ENCODE assay signal across 32 cellular contexts in the genomic region with DNA sequence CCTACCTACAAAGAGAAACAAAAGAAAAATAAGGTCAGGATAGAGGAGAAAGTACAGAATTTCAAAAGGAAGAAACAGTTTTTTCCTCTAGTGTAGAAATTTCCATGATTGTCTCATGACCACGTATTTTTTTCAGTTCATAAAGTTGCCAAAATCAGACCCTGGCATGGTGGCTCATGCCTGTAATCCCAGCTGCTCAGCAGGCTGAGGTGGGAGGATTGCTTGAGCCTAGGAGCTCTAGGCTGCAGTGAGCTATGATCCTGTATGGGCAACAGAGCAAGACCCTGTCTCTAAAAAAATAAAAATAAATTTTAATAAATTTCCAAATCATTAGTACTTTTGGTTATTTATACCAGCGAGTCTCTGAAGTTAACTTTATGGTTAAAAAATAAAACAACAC.
"Had no signal": no experiment of that assay in that cellular context is flagged by ENCODE, and none has a peak within 500 bp of the region (broad histone marks: within the 10 kb centered on the region; RNA-seq: fewer than 3 reads in every experiment).

No MANE protein-coding gene starts in this region.

- H3K27ac ChIP-seq: adrenal gland, body of pancreas, esophagus muscularis mucosa had no signal

- H3K27me3 Mint-ChIP-seq: activated CD4-positive, alpha-beta memory T cell treated with anti-CD3 and anti-CD28 coated beads for 36 hours; activated CD4-positive, alpha-beta T cell treated with anti-CD3 and anti-CD28 coated beads for 36 hours; activated CD4-positive, alpha-beta T cell treated with anti-CD3 and anti-CD28 coated beads, Interleukin-2, amount 10 ng/mL, durations not matched to agents 24 days and 14 days; activated CD8-positive, alpha-beta memory T cell treated with anti-CD3 and anti-CD28 coated beads, Interleukin-2, amount 10 ng/mL, durations not matched to agents 7 days and 5 days; activated naive CD4-positive, alpha-beta T cell treated with anti-CD3 and anti-CD28 coated beads, Interleukin-2, amount 50 U/mL, for 24 hours; activated naive CD8-positive, alpha-beta T cell treated with anti-CD3 and anti-CD28 coated beads for 36 hours; activated naive CD8-positive, alpha-beta T cell treated with anti-CD3 and anti-CD28 coated beads, Interleukin-2, amount 50 U/mL, for 24 hours; effector memory CD8-positive, alpha-beta T cell had no signal

- H3K4me3 ChIP-seq: adrenal gland, body of pancreas, esophagus muscularis mucosa had no signal

- H3K4me1 Mint-ChIP-seq: activated CD4-positive, alpha-beta T cell treated with anti-CD3 and anti-CD28 coated beads for 36 hours; activated CD4-positive, alpha-beta T cell treated with anti-CD3 and anti-CD28 coated beads, Interleukin-2, amount 10 ng/mL, durations not matched to agents 24 days and 14 days; activated CD8-positive, alpha-beta memory T cell treated with anti-CD3 and anti-CD28 coated beads, Interleukin-2, amount 10 ng/mL, durations not matched to agents 7 days and 5 days; activated naive CD4-positive, alpha-beta T cell treated with anti-CD3 and anti-CD28 coated beads, Interleukin-2, amount 50 U/mL, for 24 hours; activated naive CD8-positive, alpha-beta T cell treated with anti-CD3 and anti-CD28 coated beads for 36 hours; activated naive CD8-positive, alpha-beta T cell treated with anti-CD3 and anti-CD28 coated beads, Interleukin-2, amount 50 U/mL, for 24 hours had no signal

- H3K9me3 ChIP-seq: adrenal gland, body of pancreas, esophagus muscularis mucosa had no signal

- H3K4me3 Mint-ChIP-seq: activated CD4-positive, alpha-beta memory T cell treated with anti-CD3 and anti-CD28 coated beads for 36 hours; activated CD4-positive, alpha-beta T cell treated with anti-CD3 and anti-CD28 coated beads for 36 hours; activated CD4-positive, alpha-beta T cell treated with anti-CD3 and anti-CD28 coated beads, Interleukin-2, amount 10 ng/mL, durations not matched to agents 24 days and 14 days; activated CD8-positive, alpha-beta memory T cell treated with anti-CD3 and anti-CD28 coated beads, Interleukin-2, amount 10 ng/mL, durations not matched to agents 7 days and 5 days; activated CD8-positive, alpha-beta T cell treated with anti-CD3 and anti-CD28 coated beads, Interleukin-2, amount 10 ng/mL, durations not matched to agents 7 days and 5 days; activated naive CD4-positive, alpha-beta T cell treated with anti-CD3 and anti-CD28 coated beads for 36 hours; activated naive CD4-positive, alpha-beta T cell treated with anti-CD3 and anti-CD28 coated beads, Interleukin-2, amount 50 U/mL, for 24 hours; activated naive CD8-positive, alpha-beta T cell treated with anti-CD3 and anti-CD28 coated beads for 36 hours; activated naive CD8-positive, alpha-beta T cell treated with anti-CD3 and anti-CD28 coated beads, Interleukin-2, amount 50 U/mL, for 24 hours; activated T-helper 1 cell treated with anti-CD3 and anti-CD28 coated beads, Interleukin-12 subunit alpha, Interleukin-12 subunit beta, Interleukin-2, Interleukin-4 antibody, amounts not matched to agents 30 ng/mL and 10 ng/mL and 1 ng/mL, durations not matched to agents 14 hours and 24 hours and 36 hours; effector memory CD8-positive, alpha-beta T cell had no signal

- H3K36me3 ChIP-seq: adrenal gland had no signal

- H3K27ac Mint-ChIP-seq: activated CD4-positive, alpha-beta memory T cell treated with anti-CD3 and anti-CD28 coated beads for 36 hours; activated CD4-positive, alpha-beta T cell treated with anti-CD3 and anti-CD28 coated beads for 36 hours; activated CD4-positive, alpha-beta T cell treated with anti-CD3 and anti-CD28 coated beads, Interleukin-2, amount 10 ng/mL, durations not matched to agents 24 days and 14 days; activated CD8-positive, alpha-beta memory T cell treated with anti-CD3 and anti-CD28 coated beads, Interleukin-2, amount 10 ng/mL, durations not matched to agents 7 days and 5 days; activated CD8-positive, alpha-beta T cell treated with anti-CD3 and anti-CD28 coated beads, Interleukin-2, amount 10 ng/mL, durations not matched to agents 7 days and 5 days; activated naive CD4-positive, alpha-beta T cell treated with anti-CD3 and anti-CD28 coated beads for 36 hours; activated naive CD4-positive, alpha-beta T cell treated with anti-CD3 and anti-CD28 coated beads, Interleukin-2, amount 50 U/mL, for 24 hours; activated naive CD8-positive, alpha-beta T cell treated with anti-CD3 and anti-CD28 coated beads for 36 hours; activated naive CD8-positive, alpha-beta T cell treated with anti-CD3 and anti-CD28 coated beads, Interleukin-2, amount 50 U/mL, for 24 hours; activated T-helper 1 cell treated with anti-CD3 and anti-CD28 coated beads, Interleukin-12 subunit alpha, Interleukin-12 subunit beta, Interleukin-2, Interleukin-4 antibody, amounts not matched to agents 30 ng/mL and 10 ng/mL and 1 ng/mL, durations not matched to agents 14 hours and 24 hours and 36 hours; activated T-helper 2 cell treated with anti-CD3 and anti-CD28 coated beads, Interferon-gamma antibody, Interleukin-2, Interleukin-4, amounts not matched to agents 10 μg/mL and 5 μg/mL and 100 μg/mL, durations not matched to agents 14 hours and 24 hours and 36 hours; effector memory CD8-positive, alpha-beta T cell had no signal

- DNase-seq: activated CD4-positive, alpha-beta memory T cell treated with anti-CD3 and anti-CD28 coated beads for 36 hours; activated CD4-positive, alpha-beta T cell treated with anti-CD3 and anti-CD28 coated beads for 36 hours; activated CD4-positive, alpha-beta T cell treated with anti-CD3 and anti-CD28 coated beads, Interleukin-2, amount 10 ng/mL, durations not matched to agents 24 days and 14 days; activated CD4-positive, CD25-positive, alpha-beta regulatory T cell; activated CD4-positive, CD25-positive, alpha-beta regulatory T cell treated with anti-CD3 and anti-CD28 coated beads, Interleukin-2, amount 50 U/mL, for 72 hours; activated CD8-positive, alpha-beta memory T cell treated with anti-CD3 and anti-CD28 coated beads, Interleukin-2, amount 10 ng/mL, durations not matched to agents 7 days and 5 days; activated CD8-positive, alpha-beta memory T cell treated with anti-CD3 and anti-CD28 coated beads, Interleukin-2, amount 50 U/mL, for 4 hours; activated CD8-positive, alpha-beta T cell treated with anti-CD3 and anti-CD28 coated beads, Interleukin-2, amount 10 ng/mL, durations not matched to agents 7 days and 5 days; activated effector memory CD4-positive, alpha-beta T cell treated with anti-CD3 and anti-CD28 coated beads, Interleukin-2, amount 50 U/mL, for 16 hours; activated naive CD4-positive, alpha-beta T cell treated with anti-CD3 and anti-CD28 coated beads for 36 hours; activated naive CD8-positive, alpha-beta T cell treated with anti-CD3 and anti-CD28 coated beads for 36 hours; activated naive CD8-positive, alpha-beta T cell treated with anti-CD3 and anti-CD28 coated beads, Interleukin-2, amount 50 U/mL, for 24 hours; activated T-cell treated with anti-CD3 and anti-CD28 coated beads, Interleukin-2, amount 50 U/mL, for 1 hour; activated T-cell treated with anti-CD3 and anti-CD28 coated beads, Interleukin-2, amount 50 U/mL, for 48 hours; adrenal gland; amygdala; aorta; body of pancreas; caudate nucleus; cortex of kidney; dermis blood vessel endothelial cell; effector CD4-positive, alpha-beta T cell; effector memory CD8-positive, alpha-beta T cell; erythroblast; foreskin fibroblast; head of caudate nucleus; T-helper 2 cell had no signal

- FAIRE-seq: colon had no signal

- H3K9me3 Mint-ChIP-seq: activated CD4-positive, alpha-beta memory T cell treated with anti-CD3 and anti-CD28 coated beads for 36 hours; activated CD4-positive, alpha-beta T cell treated with anti-CD3 and anti-CD28 coated beads, Interleukin-2, amount 10 ng/mL, durations not matched to agents 24 days and 14 days; activated naive CD4-positive, alpha-beta T cell treated with anti-CD3 and anti-CD28 coated beads for 36 hours; activated naive CD4-positive, alpha-beta T cell treated with anti-CD3 and anti-CD28 coated beads, Interleukin-2, amount 50 U/mL, for 24 hours; activated naive CD8-positive, alpha-beta T cell treated with anti-CD3 and anti-CD28 coated beads for 36 hours; activated naive CD8-positive, alpha-beta T cell treated with anti-CD3 and anti-CD28 coated beads, Interleukin-2, amount 50 U/mL, for 24 hours; activated T-helper 1 cell treated with anti-CD3 and anti-CD28 coated beads, Interleukin-12 subunit alpha, Interleukin-12 subunit beta, Interleukin-2, Interleukin-4 antibody, amounts not matched to agents 30 ng/mL and 10 ng/mL and 1 ng/mL, durations not matched to agents 14 hours and 24 hours and 36 hours; activated T-helper 2 cell treated with anti-CD3 and anti-CD28 coated beads, Interferon-gamma antibody, Interleukin-2, Interleukin-4, amounts not matched to agents 10 μg/mL and 5 μg/mL and 100 μg/mL, durations not matched to agents 14 hours and 24 hours and 36 hours; effector memory CD8-positive, alpha-beta T cell had no signal

- H3K4me1 ChIP-seq: adrenal gland, body of pancreas, esophagus muscularis mucosa had no signal

- H3K27me3 ChIP-seq: adrenal gland, body of pancreas, esophagus muscularis mucosa had no signal
